ENCODE assay signal across 1 cellular context in the genomic region with DNA sequence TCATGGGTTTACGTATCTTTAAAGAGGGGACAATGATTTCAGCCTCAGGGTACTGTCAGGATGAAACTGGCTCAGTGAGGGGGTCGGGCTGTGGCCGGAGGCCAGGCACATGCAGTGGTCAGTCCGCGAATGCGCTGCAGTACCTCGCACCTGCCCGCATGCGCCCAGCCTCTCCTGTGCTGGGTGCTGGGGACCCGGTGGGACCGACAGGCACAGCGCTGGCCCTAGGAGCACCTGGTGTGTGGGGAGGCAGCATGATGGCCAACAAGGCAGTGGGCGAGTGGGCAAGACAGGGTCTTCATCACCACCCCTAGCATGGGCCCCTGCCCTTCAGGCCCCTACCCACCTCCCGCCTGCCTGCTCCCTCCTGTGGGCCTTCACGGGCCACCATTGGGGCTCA.
TF ChIP-seq lines count a peak whose summit lies in the region.

No MANE protein-coding gene starts in this region.

TF ChIP-seq in GM23338, 12 proteins besides CTCF, POLR2A, EP300 and RAD21 (continued from another document):
- no peak for TF ChIP-seq ZNF462 (CRISPR knock-in tag; IDR thresholded peaks at IDR 0.05)
- TF ChIP-seq EZH2phosphoT487 (IDR thresholded peaks at IDR 0.05; ENCODE audit: unreplicated experiment): no peak
- TF ChIP-seq ETS1 (IDR thresholded peaks at IDR 0.05): no peak
- no peak for TF ChIP-seq POLR2AphosphoS5 (IDR thresholded peaks at IDR 0.05; ENCODE audit: low read depth)
- no peak for TF ChIP-seq EZH2 (IDR thresholded peaks at IDR 0.05; ENCODE audit: low read depth, unreplicated experiment)
- no peak for TF ChIP-seq NANOG (IDR thresholded peaks at IDR 0.05; ENCODE audit: borderline replicate concordance)
- no peak for TF ChIP-seq STAT1 (IDR thresholded peaks at IDR 0.05; ENCODE audit: unreplicated experiment)
- no peak for TF ChIP-seq ZNF114 (CRISPR knock-in tag; IDR thresholded peaks at IDR 0.05)
